16 cellular contexts compared by ENCODE assay signal in the genomic region with DNA sequence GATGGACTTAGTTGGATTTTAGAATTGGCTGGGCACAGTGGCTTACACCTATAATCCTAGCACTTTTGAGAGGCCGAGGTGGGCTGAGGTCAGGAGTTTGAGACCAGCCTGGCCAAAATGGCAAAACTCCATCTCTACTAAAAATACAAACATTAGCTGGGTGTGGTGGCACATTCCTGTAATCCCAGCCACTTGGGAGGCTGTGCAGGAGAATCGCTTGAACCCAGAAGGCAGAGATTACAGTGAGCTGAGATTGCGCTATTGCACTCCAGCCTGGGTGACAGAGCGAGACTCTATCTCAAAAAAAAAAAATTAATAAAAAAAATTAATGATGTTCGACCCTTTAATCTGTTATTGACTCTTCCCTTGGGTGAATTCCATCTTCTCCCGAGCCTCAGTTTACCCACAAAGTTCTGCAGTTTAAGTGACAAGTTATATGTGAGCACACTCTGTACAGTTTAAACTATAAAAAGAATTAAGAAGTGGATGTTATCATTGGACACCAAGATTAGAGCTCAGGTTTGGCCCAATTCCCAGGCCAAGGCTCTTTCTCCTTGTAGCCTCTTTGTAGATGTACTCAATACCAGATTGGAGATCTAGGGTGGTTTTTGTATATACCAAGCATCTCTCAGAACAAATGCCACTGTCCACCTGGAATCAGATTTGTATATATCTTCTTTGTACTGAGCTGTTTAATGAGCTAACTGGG. TPM values are rescaled to one million over a fixed set of nuclear protein-coding genes. Genes with fewer than 3 reads are reported as not detected.
A peak's percentile ranks its signal among the peaks of the same experiment; 100 is the strongest.
DNase-seq lines count a peak whose midpoint lies in the region; ATAC-seq and TF ChIP-seq lines count a peak whose summit lies in the region.
"Had no signal": no experiment of that assay in that cellular context is flagged by ENCODE, and none has a peak within 500 bp of the region (broad histone marks: within the 10 kb centered on the region; RNA-seq: fewer than 3 reads in every experiment).

No MANE protein-coding gene starts in this region.

- TF ChIP-seq CTCF in DOHH2 (IDR thresholded peaks at IDR 0.05; ENCODE audit: low read depth, low read length, poor library complexity, severe bottlenecking) (no peak), left ventricle myocardium inferior (IDR thresholded peaks at IDR 0.05; ENCODE audit: borderline replicate concordance) (no peak), sigmoid colon (IDR thresholded peaks at IDR 0.05) (no peak)

- no peak for TF ChIP-seq EP300 in sigmoid colon (IDR thresholded peaks at IDR 0.05)

- no peaks in the 10 kb centered on the region for H3K27me3 ChIP-seq in DOHH2 (ENCODE audit: control insufficient read depth, low read length)
- H3K27me3 ChIP-seq in left ventricle myocardium inferior (ENCODE audit: low read depth): no peaks in the 10 kb centered on the region
- no peaks in the 10 kb centered on the region for H3K27me3 ChIP-seq in sigmoid colon

- H3K4me1 ChIP-seq in DOHH2 (ENCODE audit: control insufficient read depth, low read length) (peaks cover 14% of the 10 kb centered on the region), left ventricle myocardium inferior (peaks cover 69% of the 10 kb centered on the region), sigmoid colon (peaks cover 0 to 69% (median 52%) of the 10 kb centered on the region in 4 donors)

- peak; percentile 55 for DNase-seq in astrocyte of the hippocampus (ENCODE audit: low read depth, low spot score)
- DNase-seq in left ventricle myocardium inferior: peak; percentile 67
- no peak for DNase-seq in sigmoid colon
- DNase-seq in ecto neural progenitor cell (ENCODE audit: low spot score): no peak
- DNase-seq in central memory CD4-positive, alpha-beta T cell: no peak
- DNase-seq in stimulated activated CD4-positive, alpha-beta T cell treated with anti-CD3 and anti-CD28 coated beads, Interleukin-2, amount 100 ng/mL, for 48 hours: no peak
- DNase-seq: Calu3; mammary epithelial cell; NCI-H1694 treated with DMSO at 0.1 percent for 48 hours; NCI-H510A; SHP77; stimulated activated CD4-positive, alpha-beta T cell treated with anti-CD3 and anti-CD28 coated beads, Interleukin-15, amount 100 ng/mL, for 24 hours; stimulated activated naive CD8-positive, alpha-beta T cell treated with anti-CD3 and anti-CD28 coated beads, Interleukin-15, amount 100 ng/mL, for 72 hours had no signal

- H3K4me3 ChIP-seq in DOHH2 (ENCODE audit: low read length) (no peak overlapping the region), left ventricle myocardium inferior (no peak overlapping the region), sigmoid colon (no peak overlapping the region)

- 0 out of 2 replicates have a peak overlapping the region, but pooled peaks have one; percentile 7 for H3K4me2 ChIP-seq in DOHH2 (ENCODE audit: low read length)

- H3K79me2 ChIP-seq in DOHH2 (ENCODE audit: control insufficient read depth, low read length): peaks cover 48% of the 10 kb centered on the region

- H4K20me1 ChIP-seq in DOHH2 (ENCODE audit: control insufficient read depth, insufficient read depth, low read depth, low read length): no peaks in the 10 kb centered on the region

- intact Hi-C loops in left ventricle myocardium inferior (cut with micrococcal nuclease): no loop called here
- intact Hi-C loops in sigmoid colon (cut with DNase I): no loop called here

- H3K9me3 ChIP-seq in DOHH2 (ENCODE audit: control insufficient read depth, insufficient read depth, low read length) (no peaks in the 10 kb centered on the region), left ventricle myocardium inferior (replicated peaks) (no peaks in the 10 kb centered on the region), sigmoid colon (no peaks in the 10 kb centered on the region)

- no peak for ATAC-seq in HG03439 (IDR thresholded peaks at IDR 0.05; ENCODE audit: unreplicated experiment)
- ATAC-seq: stimulated activated naive CD8-positive, alpha-beta T cell treated with anti-CD3 and anti-CD28 coated beads, Interleukin-15, amount 100 ng/mL, for 72 hours had no signal

- TF ChIP-seq POLR2A in sigmoid colon (IDR thresholded peaks at IDR 0.05): no peak

- H3K27ac ChIP-seq in DOHH2 (ENCODE audit: low read depth, low read length) (no peak overlapping the region), left ventricle myocardium inferior (replicated peaks) (peak overlapping the region; percentile 84), sigmoid colon (peak overlapping the region; percentile 18 to 63 (median 36))
- H3K27ac ChIP-seq: epithelial cell of prostate had no signal

- H3K36me3 ChIP-seq in DOHH2 (ENCODE audit: control insufficient read depth, low read length): peaks cover 15% of the 10 kb centered on the region
- H3K36me3 ChIP-seq in left ventricle myocardium inferior: peaks cover 26% of the 10 kb centered on the region
- peaks cover 0 to 17% (median 0%) of the 10 kb centered on the region in 4 donors for H3K36me3 ChIP-seq in sigmoid colon

- no peaks in the 10 kb centered on the region for H3F3A ChIP-seq in DOHH2 (ENCODE audit: control insufficient read depth, insufficient read depth)

- WGBS in sigmoid colon, 2 donors: 91 to 95% methylated on average over 6 of the region's 6 CpGs

- H3K9me2 ChIP-seq in DOHH2 (replicated peaks; ENCODE audit: control insufficient read depth, low read length): no peaks in the 10 kb centered on the region

RNA-seq across cellular contexts. Expression of a gene that starts 15.0 kb away (rescaled TPM):
- total RNA-seq in left ventricle myocardium inferior (41.0 TPM), sigmoid colon (10 to 100 TPM; 49.9 to 77.0 (median 64.2) TPM)
- polyA plus RNA-seq in sigmoid colon: 1 to 10 TPM; 5.8 to 9.1 (median 7.8) TPM

Comparison
In these comparisons a context has a peak if more than half of its experiments do, and no peak if none do; other contexts are left out.
1. DNase-seq: peak in astrocyte of the hippocampus (single experiment) and left ventricle myocardium inferior (single experiment); none in sigmoid colon (single experiment), ecto neural progenitor cell (single experiment), central memory CD4-positive, alpha-beta T cell (single experiment) and stimulated activated CD4-positive, alpha-beta T cell treated with anti-CD3 and anti-CD28 coated beads, Interleukin-2, amount 100 ng/mL, for 48 hours (0 of 2).